In genomic region chr1:182603646-182604127, GRCh38 we compare ENCODE assay signal across 1 cellular context.
TF ChIP-seq lines count a peak whose summit lies in the region.

No MANE protein-coding gene starts in this region.

TF ChIP-seq in GM23338, 12 proteins besides CTCF, POLR2A, EP300 and RAD21 (continued from another document):
- TF ChIP-seq ZNF462 (CRISPR knock-in tag; IDR thresholded peaks at IDR 0.05): no peak
- TF ChIP-seq JUNB (IDR thresholded peaks at IDR 0.05; ENCODE audit: unreplicated experiment): no peak
- no peak for TF ChIP-seq ETS1 (IDR thresholded peaks at IDR 0.05)
- TF ChIP-seq POLR2AphosphoS5 (IDR thresholded peaks at IDR 0.05; ENCODE audit: low read depth): no peak
- TF ChIP-seq NANOG (IDR thresholded peaks at IDR 0.05; ENCODE audit: borderline replicate concordance): no peak
- TF ChIP-seq STAT1 (IDR thresholded peaks at IDR 0.05; ENCODE audit: unreplicated experiment): no peak
- no peak for TF ChIP-seq EZH2 (IDR thresholded peaks at IDR 0.05; ENCODE audit: low read depth, unreplicated experiment)
